8 cellular contexts compared by ENCODE assay signal in the genomic region with DNA sequence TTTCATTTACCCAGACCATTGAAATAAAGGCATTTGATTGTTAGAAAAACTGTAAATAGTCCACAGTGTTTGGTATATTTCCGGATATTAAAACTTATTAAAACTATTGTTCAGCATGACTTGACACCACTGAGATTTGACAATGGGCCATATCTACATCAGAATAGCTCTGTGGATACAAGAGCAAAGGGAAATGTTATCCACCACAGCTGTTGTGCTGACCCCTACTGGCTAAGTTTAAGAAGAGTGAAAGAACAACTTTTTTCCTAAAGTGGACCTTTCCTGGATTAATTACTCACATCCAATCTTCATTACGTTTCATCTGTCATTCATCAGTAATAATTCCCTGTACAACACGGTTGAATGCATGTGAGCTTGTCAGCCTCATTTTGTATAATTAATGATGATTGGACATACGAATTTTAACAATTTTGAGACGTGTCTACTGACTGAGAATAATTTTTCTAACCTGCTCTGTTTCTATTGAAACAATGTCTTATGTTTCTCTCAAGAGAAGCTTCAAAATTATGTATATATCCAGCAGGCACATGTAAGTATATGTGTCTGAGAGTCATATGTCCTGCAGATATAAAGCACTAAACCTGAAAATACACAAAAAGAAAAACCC.
DNase-seq lines count a peak whose midpoint lies in the region; ATAC-seq, FAIRE-seq and TF ChIP-seq lines count a peak whose summit lies in the region.

No MANE protein-coding gene starts in this region.

- H3K4me3 Mint-ChIP-seq in astrocyte (ENCODE audit: unreplicated experiment) (no peak overlapping the region), mesothelial cell of epicardium (no peak overlapping the region)

- TF ChIP-seq CTCF in GM06990 (IDR thresholded peaks at IDR 0.05; ENCODE audit: insufficient read depth, low read length, poor library complexity, severe bottlenecking) (peak; percentile 34), LNCaP clone FGC (IDR thresholded peaks at IDR 0.05; ENCODE audit: control insufficient read depth, extremely low read depth, insufficient read depth) (peak; percentile 73), astrocyte (IDR thresholded peaks at IDR 0.05; ENCODE audit: insufficient read depth, low read depth, low read length) (peak; percentile 67), mesothelial cell of epicardium (IDR thresholded peaks at IDR 0.05; ENCODE audit: unreplicated experiment) (peak; percentile 42)

- H3K4me2 ChIP-seq in astrocyte (ENCODE audit: low read length) = no peak overlapping the region

- H3K27ac Mint-ChIP-seq in astrocyte (ENCODE audit: unreplicated experiment) (no peak overlapping the region), mesothelial cell of epicardium (no peak overlapping the region)

- DNase-seq in GM06990 (ENCODE audit: extremely low read depth, insufficient read length) (no peak), LNCaP clone FGC (ENCODE audit: low read depth) (peak; percentile 77), astrocyte (ENCODE audit: low read depth) (peak; percentile 36), mesothelial cell of epicardium (ENCODE audit: low spot score in 2 of 2, unreplicated experiment in 2 of 2) (no peak), GM12892 (ENCODE audit: insufficient read length) (no peak), AG20443 (ENCODE audit: low spot score) (no peak), NCI-H2171 treated with DMSO at 0.1 percent for 48 hours (lab: John Stamatoyannopoulos, UW) (no peak)

- ATAC-seq in GM21786 (IDR thresholded peaks at IDR 0.05; ENCODE audit: unreplicated experiment) = no peak

- TF ChIP-seq POLR2A in GM12892 (IDR thresholded peaks at IDR 0.05; ENCODE audit: low read depth, low read length) = no peak

- no peaks in the 10 kb centered on the region for H4K20me1 ChIP-seq in astrocyte (ENCODE audit: insufficient read depth, low read length)

- H3K27me3 ChIP-seq in GM06990 (replicated peaks; ENCODE audit: control insufficient read depth, insufficient read depth, low read length) (no peaks in the 10 kb centered on the region), astrocyte (ENCODE audit: insufficient read depth, low read length) (no peaks in the 10 kb centered on the region)

- peak; percentile 39 for FAIRE-seq in astrocyte (lab: Jason Lieb, UNC)
- FAIRE-seq in GM12892 (lab: Jason Lieb, UNC) = no peak

- H3K9me3 Mint-ChIP-seq in astrocyte (ENCODE audit: unreplicated experiment) (no peaks in the 10 kb centered on the region), mesothelial cell of epicardium (no peaks in the 10 kb centered on the region)

- H3K27me3 Mint-ChIP-seq in astrocyte (ENCODE audit: low read depth, unreplicated experiment) (no peaks in the 10 kb centered on the region), mesothelial cell of epicardium (ENCODE audit: low read depth) (no peaks in the 10 kb centered on the region)

- H3K36me3 Mint-ChIP-seq in astrocyte (ENCODE audit: low read depth, unreplicated experiment) (no peaks in the 10 kb centered on the region), mesothelial cell of epicardium (no peaks in the 10 kb centered on the region)

- H3K4me3 ChIP-seq in GM06990 (replicated peaks; ENCODE audit: low read depth, low read length) (no peak overlapping the region), LNCaP clone FGC (ENCODE audit: low read depth, low read length) (no peak overlapping the region), astrocyte (ENCODE audit: insufficient read depth, low read depth, low read length) (no peak overlapping the region)

- H3K4me1 Mint-ChIP-seq in astrocyte (ENCODE audit: low read depth, unreplicated experiment) (no peaks in the 10 kb centered on the region), mesothelial cell of epicardium (peaks cover 12% of the 10 kb centered on the region)

- H3K36me3 ChIP-seq in GM06990 (ENCODE audit: control insufficient read depth, insufficient read depth, low read length) (no peaks in the 10 kb centered on the region), astrocyte (ENCODE audit: insufficient read depth, low read length) (no peaks in the 10 kb centered on the region)

- no peak overlapping the region for H3K9ac ChIP-seq in astrocyte (ENCODE audit: low read length)

- H3K4me1 ChIP-seq in astrocyte (ENCODE audit: insufficient read depth, low read length) = no peaks in the 10 kb centered on the region

- no peaks in the 10 kb centered on the region for H3K79me2 ChIP-seq in astrocyte (ENCODE audit: insufficient read depth, low read length)

- no peaks in the 10 kb centered on the region for H3K9me3 ChIP-seq in astrocyte (ENCODE audit: insufficient read depth, low read depth, low read length)

- H3K27ac ChIP-seq in astrocyte (ENCODE audit: low read depth, low read length) = no peak overlapping the region

- H2AFZ ChIP-seq in astrocyte (ENCODE audit: low read depth, low read length) = no peak overlapping the region

Comparison
In these comparisons a context has a peak if more than half of its experiments do, and no peak if none do; other contexts are left out.
1. DNase-seq: peak in LNCaP clone FGC (single experiment) and astrocyte (single experiment); none in GM06990 (single experiment), mesothelial cell of epicardium (0 of 2), GM12892 (single experiment), AG20443 (single experiment) and NCI-H2171 treated with DMSO at 0.1 percent for 48 hours (single experiment).
2. Peak in every context shown above with its lines, with median percentiles within 50 percentile points of each other: CTCF ChIP-seq.